In genomic region chr6:39696986-39697788, GRCh38 we compare ENCODE assay signal across 27 cellular contexts. TPM values are rescaled to one million over a fixed set of nuclear protein-coding genes. Genes with fewer than 3 reads are reported as not detected.
"Had no signal": no experiment of that assay in that cellular context is flagged by ENCODE, and none has a peak within 500 bp of the region (broad histone marks: within the 10 kb centered on the region; RNA-seq: fewer than 3 reads in every experiment).

No MANE protein-coding gene starts in this region.

- DNase-seq: activated CD4-positive, alpha-beta T cell treated with anti-CD3 and anti-CD28 coated beads, Interleukin-2, amount 10 ng/mL, durations not matched to agents 7 days and 5 days; activated T-cell treated with anti-CD3 and anti-CD28 coated beads, Interleukin-2, amount 50 U/mL, for 24 hours; adrenal gland; central memory CD4-positive, alpha-beta T cell; dorsolateral prefrontal cortex; effector memory CD8-positive, alpha-beta T cell; glutamatergic neuron; immature natural killer cell; left ventricle myocardium inferior; mammary epithelial cell; midbrain; natural killer cell; ovary; spleen; stimulated activated CD4-positive, alpha-beta T cell treated with anti-CD3 and anti-CD28 coated beads, Interleukin-4, amount 100 ng/mL, for 1 hour; stimulated activated naive CD8-positive, alpha-beta T cell treated with anti-CD3 and anti-CD28 coated beads, Interleukin-15, Interleukin-2, amounts not matched to agents 100 U/mL and 50 U/mL, for 24 hours; upper lobe of right lung had no signal

- H3K4me2 ChIP-seq: hepatocyte had no signal

- H3K4me1 Mint-ChIP-seq: activated CD4-positive, alpha-beta T cell treated with anti-CD3 and anti-CD28 coated beads, Interleukin-2, amount 10 ng/mL, durations not matched to agents 7 days and 5 days; activated T-helper 17 cell treated with anti-CD3 and anti-CD28 coated beads, Interleukin-2, amount 50 U/mL, for 72 hours; immature natural killer cell; natural killer cell had no signal

- H3K79me2 ChIP-seq: hepatocyte had no signal

- H3K4me3 ChIP-seq: adrenal gland, ascending aorta, dorsolateral prefrontal cortex, esophagus muscularis mucosa, hepatocyte, left ventricle myocardium inferior, ovary, prostate gland, spleen, upper lobe of right lung had no signal

- H3K36me3 Mint-ChIP-seq: activated naive CD4-positive, alpha-beta T cell treated with anti-CD3 and anti-CD28 coated beads, Interleukin-2, amount 50 U/mL, for 72 hours; immature natural killer cell; natural killer cell had no signal

- H3K36me3 ChIP-seq: adrenal gland, ascending aorta, esophagus muscularis mucosa, left ventricle myocardium inferior, ovary, prostate gland, spleen, upper lobe of right lung had no signal

- FAIRE-seq: endothelial cell of umbilical vein, frontal cortex had no signal

- H3K9me3 Mint-ChIP-seq: activated CD4-positive, alpha-beta T cell treated with anti-CD3 and anti-CD28 coated beads, Interleukin-2, amount 10 ng/mL, durations not matched to agents 7 days and 5 days; activated naive CD4-positive, alpha-beta T cell treated with anti-CD3 and anti-CD28 coated beads, Interleukin-2, amount 50 U/mL, for 72 hours; activated T-cell treated with anti-CD3 and anti-CD28 coated beads, Interleukin-2, amount 50 U/mL, for 24 hours; activated T-helper 17 cell treated with anti-CD3 and anti-CD28 coated beads, Interleukin-2, amount 50 U/mL, for 72 hours; effector memory CD8-positive, alpha-beta T cell; natural killer cell; T-helper 2 cell treated with Interferon-gamma antibody and Interleukin-4, amounts not matched to agents 5 μg/mL and 100 μg/mL, for 36 hours had no signal

- H2AFZ ChIP-seq: hepatocyte had no signal

- H3K27ac ChIP-seq: adrenal gland, ascending aorta, esophagus muscularis mucosa, hepatocyte, left ventricle myocardium inferior, ovary, prostate gland, spleen, upper lobe of right lung, VCaP had no signal

- H3K27me3 ChIP-seq: adrenal gland, ascending aorta, dorsolateral prefrontal cortex, esophagus muscularis mucosa, hepatocyte, ovary, spleen, upper lobe of right lung had no signal

- ATAC-seq: activated naive CD4-positive, alpha-beta T cell treated with anti-CD3 and anti-CD28 coated beads, Interleukin-2, amount 50 U/mL, for 72 hours; activated T-helper 17 cell treated with anti-CD3 and anti-CD28 coated beads, Interleukin-2, amount 50 U/mL, for 72 hours; effector memory CD8-positive, alpha-beta T cell; natural killer cell; stimulated activated naive CD8-positive, alpha-beta T cell treated with anti-CD3 and anti-CD28 coated beads, Interleukin-15, Interleukin-2, amounts not matched to agents 100 U/mL and 50 U/mL, for 24 hours; upper lobe of right lung had no signal

- H3K9me3 ChIP-seq: adrenal gland, ascending aorta, esophagus muscularis mucosa, left ventricle myocardium inferior, ovary, prostate gland, spleen, upper lobe of right lung had no signal

- H3K27ac Mint-ChIP-seq: activated CD4-positive, alpha-beta T cell treated with anti-CD3 and anti-CD28 coated beads, Interleukin-2, amount 10 ng/mL, durations not matched to agents 7 days and 5 days; activated T-cell treated with anti-CD3 and anti-CD28 coated beads, Interleukin-2, amount 50 U/mL, for 24 hours; activated T-helper 17 cell treated with anti-CD3 and anti-CD28 coated beads, Interleukin-2, amount 50 U/mL, for 72 hours; effector memory CD8-positive, alpha-beta T cell; immature natural killer cell; natural killer cell; T-helper 2 cell treated with Interferon-gamma antibody and Interleukin-4, amounts not matched to agents 5 μg/mL and 100 μg/mL, for 36 hours had no signal

- H3K4me3 Mint-ChIP-seq: activated CD4-positive, alpha-beta T cell treated with anti-CD3 and anti-CD28 coated beads, Interleukin-2, amount 10 ng/mL, durations not matched to agents 7 days and 5 days; activated T-cell treated with anti-CD3 and anti-CD28 coated beads, Interleukin-2, amount 50 U/mL, for 24 hours; activated T-helper 17 cell treated with anti-CD3 and anti-CD28 coated beads, Interleukin-2, amount 50 U/mL, for 72 hours; effector memory CD8-positive, alpha-beta T cell; immature natural killer cell; natural killer cell; T-helper 2 cell treated with Interferon-gamma antibody and Interleukin-4, amounts not matched to agents 5 μg/mL and 100 μg/mL, for 36 hours had no signal

- H3K4me1 ChIP-seq: adrenal gland, ascending aorta, left ventricle myocardium inferior, prostate gland, spleen, upper lobe of right lung had no signal

RNA-seq across cellular contexts. Expression of gene KIF6, which starts 28.0 kb away (rescaled TPM):
- total RNA-seq: activated CD4-positive, alpha-beta T cell treated with anti-CD3 and anti-CD28 coated beads, Interleukin-2, amount 10 ng/mL, durations not matched to agents 7 days and 5 days; endothelial cell of umbilical vein; natural killer cell had no signal
- polyA plus RNA-seq: endothelial cell of umbilical vein, immature natural killer cell had no signal
